Comparison of ENCODE assay signal across 8 cellular contexts in the genomic region with DNA sequence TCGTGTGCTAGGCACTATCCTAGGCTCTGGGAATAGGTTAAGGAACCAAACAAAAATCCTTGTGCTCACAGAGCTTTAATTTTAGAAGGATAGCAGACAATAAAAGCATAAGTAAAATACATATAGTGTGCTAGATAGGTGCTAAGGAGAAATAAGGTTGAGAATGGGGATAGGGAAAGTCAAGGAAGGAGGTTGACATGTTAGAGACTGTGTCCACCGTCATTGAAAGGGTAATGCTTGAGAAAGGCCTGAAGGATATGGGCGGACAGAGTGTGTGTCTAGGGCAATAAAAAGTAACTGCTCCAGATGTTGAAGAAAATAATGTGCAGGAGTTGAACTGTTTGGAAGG. TPM values are rescaled to one million over a fixed set of nuclear protein-coding genes. Genes with fewer than 3 reads are reported as not detected.
DNase-seq lines count a peak whose midpoint lies in the region; ATAC-seq and TF ChIP-seq lines count a peak whose summit lies in the region.

No MANE protein-coding gene starts in this region.

- H3K27ac Mint-ChIP-seq in CD4-positive, alpha-beta T cell, result peak overlapping the region; percentile 80
- peak overlapping the region; percentile 39 to 69 (median 51) for H3K27ac Mint-ChIP-seq in brain
- peak overlapping the region; percentile 61 to 93 (median 85) for H3K27ac Mint-ChIP-seq in naive thymus-derived CD4-positive, alpha-beta T cell

- peaks cover 5% of the 10 kb centered on the region for H3K27me3 ChIP-seq in CD4-positive, alpha-beta T cell (ENCODE audit: control insufficient read depth, insufficient read depth, low read length)
- no peaks in the 10 kb centered on the region for H3K27me3 ChIP-seq in naive thymus-derived CD4-positive, alpha-beta T cell (ENCODE audit: control insufficient read depth in 2 of 2, insufficient read depth in 2 of 2, low read length in 2 of 2)

- peaks cover 8 to 13% of the 10 kb centered on the region in 2 donors for H3K4me1 ChIP-seq in naive thymus-derived CD4-positive, alpha-beta T cell (ENCODE audit: control insufficient read depth in 2 of 2, insufficient read depth in 2 of 2, low read length in 2 of 2)

- no peak overlapping the region for H3K27ac ChIP-seq in CD4-positive, alpha-beta T cell (ENCODE audit: low read depth, low read length)
- H3K27ac ChIP-seq in naive thymus-derived CD4-positive, alpha-beta T cell (ENCODE audit: low read depth, low read length), result no peak overlapping the region

- peaks cover 0 to 4% (median 0%) of the 10 kb centered on the region in 3 experiments for H3K36me3 ChIP-seq in naive thymus-derived CD4-positive, alpha-beta T cell (ENCODE audit: control insufficient read depth in 2 of 3, insufficient read depth in 3 of 3, low read length in 3 of 3)

- H3K27me3 Mint-ChIP-seq in CD4-positive, alpha-beta T cell, result peaks cover 25% of the 10 kb centered on the region
- H3K27me3 Mint-ChIP-seq in brain, result peaks cover 16% of the 10 kb centered on the region
- peaks cover 17 to 38% (median 22%) of the 10 kb centered on the region in 5 donors for H3K27me3 Mint-ChIP-seq in naive thymus-derived CD4-positive, alpha-beta T cell

- in situ Hi-C loops in GM13977 (cut with MboI; ENCODE audit: low pct_unique_long_range_greater_than_20kb, low sequenced_read_pairs, unreplicated experiment), result no loop called here

- peak overlapping the region; percentile 35 for H3K4me3 ChIP-seq in naive thymus-derived CD4-positive, alpha-beta T cell (ENCODE audit: low read length)

- peaks cover 5% of the 10 kb centered on the region for H3K36me3 Mint-ChIP-seq in CD4-positive, alpha-beta T cell (ENCODE audit: low read depth)
- no peaks in the 10 kb centered on the region for H3K36me3 Mint-ChIP-seq in brain
- no peaks in the 10 kb centered on the region for H3K36me3 Mint-ChIP-seq in naive thymus-derived CD4-positive, alpha-beta T cell

- no peak for ATAC-seq in CD4-positive, alpha-beta T cell (ENCODE audit: poor library complexity)
- ATAC-seq in HG02970 (IDR thresholded peaks at IDR 0.05; ENCODE audit: low FRiP score, unreplicated experiment), result peak; percentile 3
- no peak for ATAC-seq in naive thymus-derived CD4-positive, alpha-beta T cell

- H3K9me3 Mint-ChIP-seq in CD4-positive, alpha-beta T cell, result no peaks in the 10 kb centered on the region
- peaks cover 0 to 6% (median 3%) of the 10 kb centered on the region in 5 experiments for H3K9me3 Mint-ChIP-seq in brain
- peaks cover 0 to 4% (median 0%) of the 10 kb centered on the region in 11 donors for H3K9me3 Mint-ChIP-seq in naive thymus-derived CD4-positive, alpha-beta T cell

- DNase-seq in CD4-positive, alpha-beta T cell, result no peak
- DNase-seq in naive thymus-derived CD4-positive, alpha-beta T cell, result no peak
- DNase-seq in pons (ENCODE audit: low spot score) (no peak), KG1 (lab: John Stamatoyannopoulos, UW) (no peak), GM13977 (ENCODE audit: low spot score) (no peak)
- no peak for DNase-seq in activated CD4-positive, alpha-beta T cell treated with anti-CD3 and anti-CD28 coated beads, Interleukin-2, amount 50 U/mL, for 48 hours

- POLR2A ChIA-PET in CD4-positive, alpha-beta T cell (lab: Charles Lee), result interaction anchor here (1.2 to 2.4 kb wide), 3 partner anchors 187 to 222 kb away, joined by 5 to 15 read pairs (median 15); a partner anchor contains a TSS
- POLR2A ChIA-PET in naive thymus-derived CD4-positive, alpha-beta T cell (lab: Charles Lee), result interaction anchor here (2.3 kb wide), 1 partner anchor 222 kb away, joined by 10 read pairs; a partner anchor contains a TSS

- CTCF ChIA-PET in CD4-positive, alpha-beta T cell (lab: Charles Lee), result interaction anchor here (0.9 to 1.3 kb wide), 5 partner anchors 9 to 557 kb away, joined by 3 to 5 read pairs (median 4); a partner anchor contains a TSS
- CTCF ChIA-PET in naive thymus-derived CD4-positive, alpha-beta T cell (lab: Charles Lee), result interaction anchor here (1.0 to 2.2 kb wide), 3 partner anchors 187 to 205 kb away, joined by 3 to 13 read pairs (median 8); no protein-coding TSS in a partner anchor

- no peaks in the 10 kb centered on the region for H3K9me3 ChIP-seq in CD4-positive, alpha-beta T cell (ENCODE audit: control insufficient read depth, low read length)
- H3K9me3 ChIP-seq in naive thymus-derived CD4-positive, alpha-beta T cell (ENCODE audit: control insufficient read depth in 2 of 3, low read length in 3 of 3), result no peaks in the 10 kb centered on the region

- intact Hi-C loops in CD4-positive, alpha-beta T cell (cut with DNase I, micrococcal nuclease), result loop anchor here (1.0 to 10.0 kb wide), 9 partner anchors 174 to 843 kb away; a partner anchor contains a TSS
- intact Hi-C loops in naive thymus-derived CD4-positive, alpha-beta T cell (cut with micrococcal nuclease), result loop anchor here (1.0 to 10.0 kb wide), 11 partner anchors 12 to 957 kb away; a partner anchor contains a TSS

- H3K4me1 Mint-ChIP-seq in CD4-positive, alpha-beta T cell (ENCODE audit: low read depth), result peaks cover 34% of the 10 kb centered on the region
- peaks cover 21% of the 10 kb centered on the region for H3K4me1 Mint-ChIP-seq in brain
- H3K4me1 Mint-ChIP-seq in naive thymus-derived CD4-positive, alpha-beta T cell, result peaks cover 12 to 34% (median 29%) of the 10 kb centered on the region in 7 donors

- peak overlapping the region; percentile 90 for H3K4me3 Mint-ChIP-seq in CD4-positive, alpha-beta T cell
- H3K4me3 Mint-ChIP-seq in brain, result peak overlapping the region; percentile 86 to 94 (median 87)
- H3K4me3 Mint-ChIP-seq in naive thymus-derived CD4-positive, alpha-beta T cell, result peak overlapping the region; percentile 73 to 90 (median 86)

- no peak for TF ChIP-seq CTCF in CD4-positive, alpha-beta T cell (IDR thresholded peaks at IDR 0.05)
- TF ChIP-seq CTCF in brain (conservative IDR thresholded peaks at IDR 0.05) (no peak), GM13977 (IDR thresholded peaks at IDR 0.05; ENCODE audit: extremely low read depth, insufficient read depth, missing control alignments) (no peak)

RNA-seq across cellular contexts. Expression of a gene that starts 0.5 kb away (rescaled TPM):
- total RNA-seq in CD4-positive, alpha-beta T cell, result 1 to 10 TPM; 3.3 to 3.6 TPM
- polyA plus RNA-seq in brain (ENCODE audit: insufficient read depth, low read depth, low replicate concordance), result 12.5 TPM
- 10 to 100 TPM in 3 of 5 experiments, 1 to 10 TPM in 2; 7.8 to 15.0 (median 10.8) TPM for total RNA-seq in naive thymus-derived CD4-positive, alpha-beta T cell
- polyA plus RNA-seq in naive thymus-derived CD4-positive, alpha-beta T cell, result 1 to 10 TPM; 2.2 to 7.5 TPM
